ENCODE assay signal across 10 cellular contexts in genomic region chr2:17752281-17752680, GRCh38. TPM values are rescaled to one million over a fixed set of nuclear protein-coding genes. Genes with fewer than 3 reads are reported as not detected.
DNase-seq lines count a peak whose midpoint lies in the region; ATAC-seq and TF ChIP-seq lines count a peak whose summit lies in the region.
"Had no signal": no experiment of that assay in that cellular context is flagged by ENCODE, and none has a peak within 500 bp of the region (broad histone marks: within the 10 kb centered on the region; RNA-seq: fewer than 3 reads in every experiment).

No MANE protein-coding gene starts in this region.

- no peaks in the 10 kb centered on the region for H3K9me3 Mint-ChIP-seq in central memory CD8-positive, alpha-beta T cell

- no peak for TF ChIP-seq RAD21 in SK-N-SH (IDR thresholded peaks at IDR 0.05; ENCODE audit: low read length)

- H3K4me3 ChIP-seq in SK-N-SH (ENCODE audit: low read depth in 2 of 2, low read length in 1 of 2) (peak overlapping the region; percentile 84 to 99), retinal pigment epithelial cell (ENCODE audit: low read length) (peak overlapping the region; percentile 77)

- H4K20me1 ChIP-seq in SK-N-SH (ENCODE audit: insufficient read depth), result no peaks in the 10 kb centered on the region; the same call in 1 of the 2 replicates

- H3K36me3 ChIP-seq in SK-N-SH (replicated peaks in 1 of 2; ENCODE audit: control insufficient read depth in 1 of 2, insufficient read depth in 2 of 2, low read length in 1 of 2), result peaks cover 4 to 9% of the 10 kb centered on the region in 2 experiments
- H3K36me3 ChIP-seq: gastroesophageal sphincter, tibial nerve had no signal

- peaks cover 10% of the 10 kb centered on the region for H3F3A ChIP-seq in SK-N-SH (replicated peaks; ENCODE audit: insufficient read depth)

- peak overlapping the region; percentile 89 for H3K4me2 ChIP-seq in SK-N-SH

- no peak for ATAC-seq in SK-N-SH treated with all-trans-retinoic acid at 6 μM for 48 hours
- ATAC-seq in HG03460 (IDR thresholded peaks at IDR 0.05; ENCODE audit: unreplicated experiment), result peak; percentile 12
- ATAC-seq in central memory CD8-positive, alpha-beta T cell (replicated peaks; ENCODE audit: extremely low read depth, poor library complexity, severe bottlenecking), result no peak
- no peak for ATAC-seq in GM18502 (IDR thresholded peaks at IDR 0.05; ENCODE audit: poor library complexity, unreplicated experiment)
- ATAC-seq: gastroesophageal sphincter had no signal

- WGBS in SK-N-SH (ENCODE audit: low lambda C conversion rate), result 48% methylated on average over 4 of the region's 4 CpGs

- H3K9me2 ChIP-seq in SK-N-SH, result no peaks in the 10 kb centered on the region

- H2AFZ ChIP-seq in SK-N-SH (ENCODE audit: low read depth), result no peak overlapping the region

- peak overlapping the region; percentile 88 for H3K4me3 Mint-ChIP-seq in central memory CD8-positive, alpha-beta T cell

- POLR2A ChIA-PET in SK-N-SH (lab: Yijun Ruan, JAX), result no interaction called here

- H3K79me2 ChIP-seq in SK-N-SH (ENCODE audit: insufficient read depth), result peaks cover 93% of the 10 kb centered on the region

- peak overlapping the region; percentile 90; the same call in 1 of the 2 replicates for H3K9ac ChIP-seq in SK-N-SH

- TF ChIP-seq EP300 in SK-N-SH (IDR thresholded peaks at IDR 0.05; ENCODE audit: borderline replicate concordance in 1 of 2, low read depth in 1 of 2, low read length in 1 of 2), result no peak

- no peaks in the 10 kb centered on the region for H3K27me3 ChIP-seq in SK-N-SH (ENCODE audit: insufficient read depth)
- H3K27me3 ChIP-seq: gastroesophageal sphincter, tibial nerve had no signal

- H3K4me1 Mint-ChIP-seq in central memory CD8-positive, alpha-beta T cell, result peaks cover 29% of the 10 kb centered on the region

- peaks cover 14 to 32% of the 10 kb centered on the region in 2 experiments; a peak in 3 of 4 replicates for H3K4me1 ChIP-seq in SK-N-SH (ENCODE audit: control insufficient read depth in 1 of 2, insufficient read depth in 2 of 2, low read depth in 1 of 2, low read length in 1 of 2)

- H3K27me3 Mint-ChIP-seq in central memory CD8-positive, alpha-beta T cell, result no peaks in the 10 kb centered on the region

- CTCF ChIA-PET in SK-N-SH (lab: Yijun Ruan, JAX), result interaction anchor here (0.9 to 3.6 kb wide), 3 partner anchors 14 to 33 kb away, joined by 3 to 21 read pairs (median 3); no protein-coding TSS in a partner anchor

- peak overlapping the region in 1 of 2 experiments; percentile 100; a peak in 2 of 4 replicates for H3K27ac ChIP-seq in SK-N-SH (ENCODE audit: low read depth in 2 of 2, low read length in 1 of 2)

- no peak for TF ChIP-seq CTCF in SK-N-SH (IDR thresholded peaks at IDR 0.05)
- no peak for TF ChIP-seq CTCF in retinal pigment epithelial cell (conservative IDR thresholded peaks at IDR 0.05; ENCODE audit: low read depth, low read length)

- DNase-seq in SK-N-SH (no peak), retinal pigment epithelial cell (ENCODE audit: low read depth) (no peak), NCI-H1048 (lab: John Stamatoyannopoulos, UW) (no peak), AG08396 (ENCODE audit: low spot score) (no peak)
- no peak for DNase-seq in central memory CD8-positive, alpha-beta T cell (ENCODE audit: low spot score in 2 of 2)

- no peak overlapping the region for H3K27ac Mint-ChIP-seq in central memory CD8-positive, alpha-beta T cell (ENCODE audit: low read depth)

- peaks cover 10% of the 10 kb centered on the region for H3K36me3 Mint-ChIP-seq in central memory CD8-positive, alpha-beta T cell (ENCODE audit: insufficient read depth)

- H3K9me3 ChIP-seq in SK-N-SH, result no peaks in the 10 kb centered on the region
- H3K9me3 ChIP-seq: gastroesophageal sphincter, tibial nerve had no signal

TF ChIP-seq in SK-N-SH, 30 proteins besides CTCF, POLR2A, EP300 and RAD21:
- no peak for TF ChIP-seq EZH2phosphoT487 (IDR thresholded peaks at IDR 0.05; ENCODE audit: borderline replicate concordance, low read depth)
- no peak for TF ChIP-seq USF2 (IDR thresholded peaks at IDR 0.05; ENCODE audit: borderline replicate concordance, low read depth, low read length)
- no peak for TF ChIP-seq MEF2A (IDR thresholded peaks at IDR 0.05; ENCODE audit: borderline replicate concordance, low read depth)
- no peak for TF ChIP-seq GABPA (IDR thresholded peaks at IDR 0.05; ENCODE audit: low read depth)
- 0 out of 2 replicates have a peak, but pooled peaks have one; percentile 5 for TF ChIP-seq JUND (IDR thresholded peaks at IDR 0.05)

TF ChIP-seq in SK-N-SH treated with all-trans-retinoic acid at 6 μM for 48 hours, 23 proteins besides CTCF, POLR2A, EP300 and RAD21:
- no peak for TF ChIP-seq ISL1 (CRISPR knock-in tag; IDR thresholded peaks at IDR 0.05)
- TF ChIP-seq PPARA (CRISPR knock-in tag; IDR thresholded peaks at IDR 0.05; ENCODE audit: borderline replicate concordance), result no peak
- TF ChIP-seq TCF4 (CRISPR knock-in tag; IDR thresholded peaks at IDR 0.05; ENCODE audit: borderline replicate concordance), result no peak
- no peak for TF ChIP-seq ZNF70 (CRISPR knock-in tag; IDR thresholded peaks at IDR 0.05)
- no peak for TF ChIP-seq POU6F1 (CRISPR knock-in tag; IDR thresholded peaks at IDR 0.05; ENCODE audit: borderline replicate concordance, low read depth)
- TF ChIP-seq BACH2 (CRISPR knock-in tag; IDR thresholded peaks at IDR 0.05; ENCODE audit: borderline replicate concordance), result no peak
- no peak for TF ChIP-seq ZFP3 (CRISPR knock-in tag; IDR thresholded peaks at IDR 0.05)
- no peak for TF ChIP-seq ZNF8 (CRISPR knock-in tag; IDR thresholded peaks at IDR 0.05)
- TF ChIP-seq RARB (CRISPR knock-in tag; IDR thresholded peaks at IDR 0.05), result no peak
- TF ChIP-seq SNAI2 (CRISPR knock-in tag; IDR thresholded peaks at IDR 0.05), result no peak
- TF ChIP-seq ZNF565 (CRISPR knock-in tag; conservative IDR thresholded peaks at IDR 0.05; ENCODE audit: low read depth), result no peak
- TF ChIP-seq OSR1 (CRISPR knock-in tag; IDR thresholded peaks at IDR 0.05), result no peak
- TF ChIP-seq CSDC2 (CRISPR knock-in tag; IDR thresholded peaks at IDR 0.05), result no peak
- TF ChIP-seq ZC3H10 (CRISPR knock-in tag; IDR thresholded peaks at IDR 0.05), result no peak
- TF ChIP-seq PATZ1 (CRISPR knock-in tag; IDR thresholded peaks at IDR 0.05; ENCODE audit: borderline replicate concordance), result no peak
- no peak for TF ChIP-seq CSRNP3 (CRISPR knock-in tag; IDR thresholded peaks at IDR 0.05)
- TF ChIP-seq ZFP30 (CRISPR knock-in tag; IDR thresholded peaks at IDR 0.05), result no peak
- no peak for TF ChIP-seq ARNTL (CRISPR knock-in tag; IDR thresholded peaks at IDR 0.05; ENCODE audit: borderline replicate concordance, low read depth)

RNA-seq across cellular contexts. Expression of gene SMC6, which starts 1.3 kb away (rescaled TPM):
- 6.5 and 8.2 TPM in 2 replicates for polyA plus RNA-seq in SK-N-SH (2012; rRNA removed)
- polyA plus RNA-seq in SK-N-SH (2012; cell fraction: cytosol; rRNA removed), result 7.9 and 10.9 TPM in 2 replicates
- polyA plus RNA-seq in SK-N-SH (2012; cell fraction: nucleus; rRNA removed), result 10.7 and 19.7 TPM in 2 replicates

RNA-seq across cellular contexts. Expression of gene GEN1, which starts 1.7 kb away (rescaled TPM):
- polyA plus RNA-seq in SK-N-SH (2012; rRNA removed), result 5.3 and 7.8 TPM in 2 replicates
- 2.7 and 2.8 TPM in 2 replicates for polyA plus RNA-seq in SK-N-SH (2012; cell fraction: cytosol; rRNA removed)
- 18.0 and 28.6 TPM in 2 replicates for polyA plus RNA-seq in SK-N-SH (2012; cell fraction: nucleus; rRNA removed)
